Comparison of ENCODE assay signal across 1 cellular context in genomic region chr11:75754933-75755332, GRCh38.
A peak's percentile ranks its signal among the peaks of the same experiment; 100 is the strongest.
TF ChIP-seq lines count a peak whose summit lies in the region.
"Not testable (repeated sequence)": the region's sequence is repeated elsewhere in the genome, so short reads cannot be mapped to it uniquely, and the experiment has no call there.

No MANE protein-coding gene starts in this region.

TF ChIP-seq in HepG2, 621 proteins besides CTCF, POLR2A, EP300 and RAD21:
- TF ChIP-seq ZBTB40 (IDR thresholded peaks at IDR 0.05) (peak; percentile 16; the same call in 1 of the 2 replicates), FOXA3 (CRISPR knock-in tag; IDR thresholded peaks at IDR 0.05) (peak; percentile 20; the same call in 1 of the 2 replicates)
- not testable (repeated sequence) for TF ChIP-seq ZBTB40 (CRISPR knock-in tag; IDR thresholded peaks at IDR 0.05)
